Comparison of ENCODE assay signal across 21 cellular contexts in the genomic region with DNA sequence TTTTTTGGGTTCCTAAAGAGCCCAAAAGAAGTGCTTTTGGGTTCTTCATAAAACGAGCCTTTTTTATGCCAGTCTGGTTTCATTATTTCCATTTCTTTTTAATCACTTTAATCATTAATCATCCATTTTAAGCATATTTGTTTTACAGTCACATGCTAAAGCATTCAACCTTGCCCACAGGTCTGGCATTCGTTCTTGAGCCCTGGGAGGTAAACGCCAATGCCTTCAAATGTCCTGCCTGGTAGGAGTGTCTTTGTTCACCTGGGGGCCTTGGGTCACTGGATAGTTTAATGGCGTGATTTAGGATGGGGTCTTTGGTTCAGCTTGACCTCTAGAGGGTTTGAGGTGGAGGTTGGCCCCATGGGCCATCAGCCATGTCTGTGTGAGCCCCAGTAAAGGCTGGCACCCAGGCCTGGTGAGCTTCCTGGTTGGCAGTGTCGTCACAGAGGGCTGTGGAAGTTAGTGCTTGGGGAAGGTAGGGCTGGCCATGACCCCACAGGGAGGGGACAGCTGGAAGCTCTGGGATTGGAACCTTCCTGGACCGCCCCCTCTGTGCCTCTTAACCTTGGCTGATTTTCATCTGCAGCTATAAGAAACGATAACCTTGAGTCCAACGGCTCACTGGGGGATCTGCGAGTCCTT. TPM values are rescaled to one million over a fixed set of nuclear protein-coding genes. Genes with fewer than 3 reads are reported as not detected.
DNase-seq lines count a peak whose midpoint lies in the region; ATAC-seq, FAIRE-seq and TF ChIP-seq lines count a peak whose summit lies in the region.
"Had no signal": no experiment of that assay in that cellular context is flagged by ENCODE, and none has a peak within 500 bp of the region (broad histone marks: within the 10 kb centered on the region; RNA-seq: fewer than 3 reads in every experiment).

No MANE protein-coding gene starts in this region.

- TF ChIP-seq CTCF in heart right ventricle (IDR thresholded peaks at IDR 0.05), result no peak
- TF ChIP-seq CTCF in kidney (IDR thresholded peaks at IDR 0.05; ENCODE audit: borderline replicate concordance, extremely low read depth, insufficient read depth), result no peak
- no peak for TF ChIP-seq CTCF in spleen (IDR thresholded peaks at IDR 0.05 in 8 of 11, conservative IDR thresholded peaks at IDR 0.05 in 3 of 11)

- peaks cover 0 to 4% of the 10 kb centered on the region in 2 donors for H3K4me1 Mint-ChIP-seq in effector memory CD8-positive, alpha-beta T cell (ENCODE audit: low read depth in 2 of 2)
- H3K4me1 Mint-ChIP-seq: B cell, GM23338 had no signal

- no peak overlapping the region for H3K4me3 Mint-ChIP-seq in effector memory CD8-positive, alpha-beta T cell
- H3K4me3 Mint-ChIP-seq: B cell; CD4-positive, alpha-beta memory T cell; GM23338 had no signal

- H3K27ac ChIP-seq in heart right ventricle (no peak overlapping the region), KOPT-K1 (ENCODE audit: low read depth, low read length, poor library complexity, severe bottlenecking) (peak overlapping the region; percentile 85), kidney (ENCODE audit: low read depth in 2 of 2, low read length in 2 of 2) (peak overlapping the region; percentile 65 to 85), spleen (no peak overlapping the region)
- H3K27ac ChIP-seq: C4-2B had no signal

- intact Hi-C loops in cardiac septum (cut with DNase I) (no loop called here), heart right ventricle (cut with DNase I) (no loop called here), kidney (cut with DNase I) (no loop called here), spleen (cut with DNase I; ENCODE audit: low total_unique reads) (no loop called here)

- peaks cover 36% of the 10 kb centered on the region for H3K36me3 Mint-ChIP-seq in effector memory CD8-positive, alpha-beta T cell (ENCODE audit: insufficient read depth)

- no peaks in the 10 kb centered on the region for H3K27me3 ChIP-seq in heart right ventricle
- H3K27me3 ChIP-seq in spleen (replicated peaks in 1 of 7), result no peaks in the 10 kb centered on the region

- DNase-seq in cardiac septum (ENCODE audit: low spot score) (peak; percentile 62), heart right ventricle (no peak), kidney (no peak), spleen (peak; percentile 45), ureter (ENCODE audit: low spot score) (no peak), NAMALWA (ENCODE audit: low spot score) (no peak)
- no peak for DNase-seq in effector memory CD8-positive, alpha-beta T cell
- DNase-seq: ACHN; CD4-positive, alpha-beta memory T cell; COR-L47; DMS153; DMS79 treated with DMSO at 0.1 percent for 48 hours; EL; H7 had no signal

- no peak for TF ChIP-seq POLR2A in spleen (IDR thresholded peaks at IDR 0.05)

- H3K9me3 ChIP-seq in heart right ventricle (peaks cover 0 to 17% (median 8%) of the 10 kb centered on the region in 11 donors), KOPT-K1 (ENCODE audit: insufficient read depth, low read length, poor library complexity, severe bottlenecking) (peaks cover 15% of the 10 kb centered on the region), kidney (ENCODE audit: control insufficient read depth in 1 of 2, low read length in 2 of 2) (peaks cover 3 to 11% of the 10 kb centered on the region in 2 donors), spleen (peaks cover 0 to 15% (median 12%) of the 10 kb centered on the region in 8 donors)

- H3K36me3 ChIP-seq in heart right ventricle (peaks cover 0 to 76% (median 53%) of the 10 kb centered on the region in 9 donors), KOPT-K1 (ENCODE audit: insufficient read depth, low read length) (peaks cover 13% of the 10 kb centered on the region), kidney (ENCODE audit: control insufficient read depth in 1 of 2, insufficient read depth in 2 of 2, low read length in 2 of 2) (peaks cover 11 to 20% of the 10 kb centered on the region in 2 donors), spleen (peaks cover 0 to 85% (median 48%) of the 10 kb centered on the region in 6 donors)

- no peaks in the 10 kb centered on the region for H3K9me3 Mint-ChIP-seq in effector memory CD8-positive, alpha-beta T cell

- 81 to 85% methylated on average over 9 of the region's 9 CpGs for WGBS in heart right ventricle, 2 donors
- WGBS in spleen, 5 donors, result 73 to 88% (median 80%) methylated on average over 6 to 9 of the region's 9 CpGs

- no peak overlapping the region for H3K27ac Mint-ChIP-seq in effector memory CD8-positive, alpha-beta T cell
- H3K27ac Mint-ChIP-seq: B cell, GM23338 had no signal

- H3K4me1 ChIP-seq in heart right ventricle (no peaks in the 10 kb centered on the region), kidney (ENCODE audit: control insufficient read depth in 1 of 2, insufficient read depth in 1 of 2, low read depth in 1 of 2, low read length in 2 of 2) (peaks cover 0 to 3% of the 10 kb centered on the region in 2 donors), spleen (peaks cover 0 to 10% (median 0%) of the 10 kb centered on the region in 6 donors)

- no peak for ATAC-seq in heart right ventricle
- ATAC-seq in effector memory CD8-positive, alpha-beta T cell (replicated peaks), result no peak
- ATAC-seq: GM23338 had no signal

- FAIRE-seq in kidney (lab: Jason Lieb, UNC), result no peak
- FAIRE-seq: D721Med, G401.6, GM12891 had no signal

- H3K4me3 ChIP-seq in heart right ventricle (no peak overlapping the region), kidney (ENCODE audit: low read length in 2 of 2) (no peak overlapping the region), spleen (no peak overlapping the region)
- H3K4me3 ChIP-seq: GM23338 had no signal

- no peak overlapping the region for H3K9ac ChIP-seq in kidney (ENCODE audit: low read length in 2 of 2)

- no peaks in the 10 kb centered on the region for H3K27me3 Mint-ChIP-seq in effector memory CD8-positive, alpha-beta T cell
- H3K27me3 Mint-ChIP-seq: B cell; CD4-positive, alpha-beta memory T cell had no signal

RNA-seq across cellular contexts. Expression of gene C1orf174, which starts 20.2 kb away (rescaled TPM):
- 11.5 TPM for total RNA-seq in cardiac septum
- total RNA-seq in heart right ventricle, result 10 to 100 TPM in 5 of 10 donors, 1 to 10 TPM in 5; 7.5 to 13.4 (median 10.5) TPM
- polyA plus RNA-seq in heart right ventricle, result 10 to 100 TPM; 10.7 to 12.1 TPM
- total RNA-seq in kidney, result 16.8 TPM
- polyA plus RNA-seq in kidney (ENCODE audit: insufficient read depth, low read depth, low replicate concordance), result 15.9 TPM
- total RNA-seq in spleen, result 10 to 100 TPM; 19.7 to 34.5 (median 23.7) TPM
- 10 to 100 TPM; 14.9 to 24.2 (median 15.8) TPM for polyA plus RNA-seq in spleen
- total RNA-seq in ureter, result 23.2 TPM

RNA-seq across cellular contexts. Expression of gene DFFB, which starts 22.6 kb away (rescaled TPM):
- 2.9 TPM for total RNA-seq in cardiac septum
- 1 to 10 TPM; 1.2 to 4.1 (median 2.3) TPM for total RNA-seq in heart right ventricle
- polyA plus RNA-seq in heart right ventricle, result 1 to 10 TPM; 1.5 to 7.9 TPM
- total RNA-seq in kidney, result 8.2 TPM
- 5.6 TPM for polyA plus RNA-seq in kidney (ENCODE audit: insufficient read depth, low read depth, low replicate concordance)
- total RNA-seq in spleen, result 10 to 100 TPM in 5 of 7 donors, 1 to 10 TPM in 2; 8.5 to 13.8 (median 12.1) TPM
- polyA plus RNA-seq in spleen, result 10 to 100 TPM in 1 of 3 donors, 1 to 10 TPM in 2; 6.3 to 10.5 (median 8.7) TPM
- 6.1 TPM for total RNA-seq in ureter

RNA-seq across cellular contexts. Expression of gene CEP104, which starts 22.9 kb away (rescaled TPM):
- total RNA-seq in cardiac septum (32.0 TPM), heart right ventricle (10 to 100 TPM; 20.6 to 42.9 (median 29.0) TPM), kidney (51.2 TPM), spleen (10 to 100 TPM; 26.4 to 49.4 (median 42.0) TPM), ureter (50.2 TPM)
- polyA plus RNA-seq in heart right ventricle (1 to 10 TPM; 4.9 to 7.8 TPM), kidney (ENCODE audit: insufficient read depth, low read depth, low replicate concordance) (11.1 TPM), spleen (1 to 10 TPM; 4.5 to 8.4 (median 5.3) TPM)

Comparison
In these comparisons a context has a peak if more than half of its experiments do, and no peak if none do; other contexts are left out.
1. DNase-seq: peak in cardiac septum (single experiment) and spleen (single experiment); none in heart right ventricle (0 of 2), kidney (single experiment), effector memory CD8-positive, alpha-beta T cell (0 of 3), ureter (single experiment) and NAMALWA (single experiment).
2. H3K27ac ChIP-seq: peak in KOPT-K1 (single experiment) and kidney (2 of 2); none in heart right ventricle (0 of 10) and spleen (0 of 8).